ENCODE assay signal across 23 cellular contexts in genomic region chr13:75186384-75186783, GRCh38.
DNase-seq lines count a peak whose midpoint lies in the region; ATAC-seq, FAIRE-seq and TF ChIP-seq lines count a peak whose summit lies in the region.
"Had no signal": no experiment of that assay in that cellular context is flagged by ENCODE, and none has a peak within 500 bp of the region (broad histone marks: within the 10 kb centered on the region; RNA-seq: fewer than 3 reads in every experiment).

No MANE protein-coding gene starts in this region.

- H4K20me1 ChIP-seq in HepG2 (ENCODE audit: insufficient read depth, low read length) (no peaks in the 10 kb centered on the region), endothelial cell of umbilical vein (replicated peaks; ENCODE audit: control insufficient read depth, extremely low read depth, insufficient read depth, low read length) (no peaks in the 10 kb centered on the region)

- in situ Hi-C loops in HepG2 (cut with HindIII; ENCODE audit: extremely low pct_ligation_motif_present, low pct_unique_long_range_greater_than_20kb), result no loop called here

- no peak for TF ChIP-seq RAD21 in HepG2 (CRISPR knock-in tag; IDR thresholded peaks at IDR 0.05)

- peaks cover 21% of the 10 kb centered on the region for H3K9me3 Mint-ChIP-seq in activated T-cell treated with anti-CD3 and anti-CD28 coated beads, Interleukin-2, amount 50 U/mL, for 4 hours

- TF ChIP-seq EP300 in HepG2 (IDR thresholded peaks at IDR 0.05; ENCODE audit: low read depth in 2 of 2, low read length in 2 of 2) (no peak), HepG2 (CRISPR knock-in tag; IDR thresholded peaks at IDR 0.05; ENCODE audit: borderline replicate concordance) (no peak), gastroesophageal sphincter (IDR thresholded peaks at IDR 0.05) (no peak)

- no peak overlapping the region for H3K18ac ChIP-seq in mesenchymal stem cell (ENCODE audit: low read depth in 1 of 2, low read length in 2 of 2)

- DNase-seq in right lobe of liver, result no peak
- DNase-seq in HepG2 (ENCODE audit: low spot score), result no peak
- peak; percentile 71 for DNase-seq in endothelial cell of umbilical vein (ENCODE audit: low read depth, low spot score)
- DNase-seq in mesenchymal stem cell, result peak; percentile 12
- DNase-seq in activated T-cell treated with anti-CD3 and anti-CD28 coated beads, Interleukin-2, amount 50 U/mL, for 4 hours, result no peak
- DNase-seq: DMS53, GDM1, Kasumi-1, MM.1S, NCI-H1092, NCI-H146, NCI-H2029 treated with DMSO at 0.1 percent for 48 hours, NCI-H2171 treated with DMSO at 0.1 percent for 48 hours, NCI-H524 treated with DMSO at 0.1 percent for 48 hours, NCI-H82, Peyer's patch had no signal

- POLR2A ChIA-PET in HepG2 (lab: Yijun Ruan, JAX) (no interaction called here), endothelial cell of umbilical vein (lab: Charles Lee) (no interaction called here)

- H3K36me3 ChIP-seq in right lobe of liver (no peaks in the 10 kb centered on the region), HepG2 (replicated peaks in 1 of 2; ENCODE audit: control insufficient read depth in 1 of 2, insufficient read depth in 2 of 2, low read length in 2 of 2) (no peaks in the 10 kb centered on the region), endothelial cell of umbilical vein (ENCODE audit: control insufficient read depth in 2 of 2, extremely low read depth in 1 of 2, insufficient read depth in 2 of 2, low read length in 2 of 2) (no peaks in the 10 kb centered on the region), mesenchymal stem cell (ENCODE audit: control insufficient read depth in 1 of 2, insufficient read depth in 2 of 2, low read depth in 1 of 2, low read length in 2 of 2) (no peaks in the 10 kb centered on the region), gastroesophageal sphincter (no peaks in the 10 kb centered on the region)
- H3K36me3 ChIP-seq: Peyer's patch, SJSA1 had no signal

- peaks cover 17% of the 10 kb centered on the region for H3K27me3 Mint-ChIP-seq in activated T-cell treated with anti-CD3 and anti-CD28 coated beads, Interleukin-2, amount 50 U/mL, for 4 hours (ENCODE audit: low read depth)

- H3K27me3 ChIP-seq in right lobe of liver (no peaks in the 10 kb centered on the region), HepG2 (ENCODE audit: control insufficient read depth in 1 of 2, insufficient read depth in 2 of 2, low read length in 2 of 2) (no peaks in the 10 kb centered on the region), endothelial cell of umbilical vein (ENCODE audit: control insufficient read depth in 2 of 2, insufficient read depth in 2 of 2, low read length in 2 of 2) (no peaks in the 10 kb centered on the region), mesenchymal stem cell (ENCODE audit: control insufficient read depth in 1 of 2, insufficient read depth in 1 of 2, low read length in 2 of 2) (no peaks in the 10 kb centered on the region), gastroesophageal sphincter (no peaks in the 10 kb centered on the region)
- H3K27me3 ChIP-seq: Peyer's patch, SJSA1 had no signal

- WGBS in right lobe of liver (ENCODE audit: insufficient coverage, low coverage, low lambda C conversion rate, missing lambda C conversion rate), result 28% methylated on average over 2 of the region's 2 CpGs
- WGBS in HepG2 (ENCODE audit: low lambda C conversion rate), result 0% methylated on average over 2 of the region's 2 CpGs
- WGBS in mesenchymal stem cell, result 47% methylated on average over 2 of the region's 2 CpGs
- WGBS in gastroesophageal sphincter (ENCODE audit: low coverage in 1 of 2), 2 donors, result 0 to 9% methylated on average over 2 of the region's 2 CpGs

- no peak overlapping the region for H3K4me3 ChIP-seq in right lobe of liver
- H3K4me3 ChIP-seq in HepG2 (replicated peaks in 1 of 3; ENCODE audit: insufficient read depth in 1 of 3, low read depth in 2 of 3, low read length in 3 of 3), result no peak overlapping the region
- no peak overlapping the region for H3K4me3 ChIP-seq in endothelial cell of umbilical vein (replicated peaks in 1 of 3; ENCODE audit: insufficient read depth in 1 of 3, low read depth in 1 of 3, low read length in 3 of 3)
- H3K4me3 ChIP-seq in mesenchymal stem cell (ENCODE audit: insufficient read depth in 1 of 2, low read depth in 1 of 2, low read length in 2 of 2), result no peak overlapping the region
- no peak overlapping the region for H3K4me3 ChIP-seq in gastroesophageal sphincter
- H3K4me3 ChIP-seq: Peyer's patch, SJSA1 had no signal

- no peak overlapping the region for H2AK5ac ChIP-seq in mesenchymal stem cell (ENCODE audit: low read length, severe bottlenecking)

- H3K27ac ChIP-seq in right lobe of liver (no peak overlapping the region), HepG2 (ENCODE audit: extremely low read length, insufficient read depth, low read length) (no peak overlapping the region), endothelial cell of umbilical vein (ENCODE audit: insufficient read depth, low read depth, low read length) (no peak overlapping the region), mesenchymal stem cell (ENCODE audit: low read length, poor library complexity, severe bottlenecking) (no peak overlapping the region), gastroesophageal sphincter (no peak overlapping the region)
- H3K27ac ChIP-seq: Peyer's patch, SJSA1 had no signal

- no peaks in the 10 kb centered on the region for H3K9me1 ChIP-seq in endothelial cell of umbilical vein (replicated peaks; ENCODE audit: control insufficient read depth, extremely low read depth, insufficient read depth, low read length)

- H3K14ac ChIP-seq in mesenchymal stem cell (ENCODE audit: low read length in 2 of 2), result no peak overlapping the region

- H4K91ac ChIP-seq in mesenchymal stem cell (ENCODE audit: low read length), result no peak overlapping the region

- no peak overlapping the region for H2BK12ac ChIP-seq in mesenchymal stem cell (ENCODE audit: low read length in 2 of 2)

- H3K9ac ChIP-seq in HepG2 (ENCODE audit: insufficient read depth, low read depth, low read length), result no peak overlapping the region
- H3K9ac ChIP-seq in endothelial cell of umbilical vein (replicated peaks; ENCODE audit: extremely low read depth, insufficient read depth, low read length), result no peak overlapping the region
- H3K9ac ChIP-seq in mesenchymal stem cell (ENCODE audit: low read length), result no peak overlapping the region

- no peak overlapping the region for H2AFZ ChIP-seq in HepG2 (ENCODE audit: low read length)
- H2AFZ ChIP-seq in endothelial cell of umbilical vein (ENCODE audit: low read depth, low read length), result peak overlapping the region; percentile 14
- no peak overlapping the region for H2AFZ ChIP-seq in mesenchymal stem cell (ENCODE audit: low read depth, low read length)

- TF ChIP-seq CTCF in right lobe of liver (IDR thresholded peaks at IDR 0.05) (no peak), HepG2 (CRISPR knock-in tag; IDR thresholded peaks at IDR 0.05) (no peak), endothelial cell of umbilical vein (IDR thresholded peaks at IDR 0.05; ENCODE audit: extremely low read depth in 1 of 2, insufficient read depth in 1 of 2, low read depth in 1 of 2, low read length in 2 of 2) (no peak), gastroesophageal sphincter (IDR thresholded peaks at IDR 0.05) (no peak)

- H3K4me3 Mint-ChIP-seq in activated T-cell treated with anti-CD3 and anti-CD28 coated beads, Interleukin-2, amount 50 U/mL, for 4 hours, result no peak overlapping the region
- H3K4me3 Mint-ChIP-seq: B cell, CD14-positive monocyte had no signal

- intact Hi-C loops in right lobe of liver (cut with DNase I), result no loop called here
- intact Hi-C loops in HepG2 (cut with micrococcal nuclease; ENCODE audit: unreplicated experiment), result no loop called here
- intact Hi-C loops in endothelial cell of umbilical vein (cut with micrococcal nuclease), result loop anchor here (10.0 kb wide), 1 partner anchor 362 kb away; no protein-coding TSS in a partner anchor

- peaks cover 2% of the 10 kb centered on the region for H3K36me3 Mint-ChIP-seq in activated T-cell treated with anti-CD3 and anti-CD28 coated beads, Interleukin-2, amount 50 U/mL, for 4 hours (ENCODE audit: insufficient read depth)
- H3K36me3 Mint-ChIP-seq: CD14-positive monocyte had no signal

- TF ChIP-seq POLR2A in right lobe of liver (IDR thresholded peaks at IDR 0.05) (no peak), HepG2 (IDR thresholded peaks at IDR 0.05; ENCODE audit: insufficient read depth in 1 of 2, low read depth in 2 of 2, low read length in 2 of 2) (no peak), endothelial cell of umbilical vein (IDR thresholded peaks at IDR 0.05; ENCODE audit: low read depth, low read length) (no peak), gastroesophageal sphincter (IDR thresholded peaks at IDR 0.05) (no peak)

- H2BK5ac ChIP-seq in mesenchymal stem cell (ENCODE audit: low read depth, low read length, poor library complexity, severe bottlenecking), result no peak overlapping the region

- no peaks in the 10 kb centered on the region for H3K9me3 ChIP-seq in right lobe of liver
- no peaks in the 10 kb centered on the region for H3K9me3 ChIP-seq in HepG2 (ENCODE audit: low read length)
- H3K9me3 ChIP-seq in endothelial cell of umbilical vein (replicated peaks; ENCODE audit: control insufficient read depth, insufficient read depth, low read length), result no peaks in the 10 kb centered on the region
- peaks cover 8% of the 10 kb centered on the region for H3K9me3 ChIP-seq in mesenchymal stem cell (ENCODE audit: control insufficient read depth, low read length)
- H3K9me3 ChIP-seq in gastroesophageal sphincter, result peaks cover 0 to 7% (median 0%) of the 10 kb centered on the region in 3 donors
- H3K9me3 ChIP-seq: Peyer's patch had no signal

- H3K4ac ChIP-seq in mesenchymal stem cell (ENCODE audit: low read depth in 1 of 2, low read length in 2 of 2), result no peak overlapping the region

- H3K23ac ChIP-seq in mesenchymal stem cell (ENCODE audit: low read length in 2 of 2), result no peak overlapping the region

- no peak overlapping the region for H4K8ac ChIP-seq in mesenchymal stem cell (ENCODE audit: low read length)

- dilution Hi-C loops in endothelial cell of umbilical vein (cut with MboI; ENCODE audit: extremely low pct_ligation_motif_present, low sequenced_read_pairs), result no loop called here

- H2BK15ac ChIP-seq in mesenchymal stem cell (ENCODE audit: low read depth, poor library complexity, severe bottlenecking), result no peak overlapping the region

- no peak overlapping the region for H3K4me2 ChIP-seq in HepG2 (ENCODE audit: low read depth, low read length)
- no peak overlapping the region for H3K4me2 ChIP-seq in endothelial cell of umbilical vein (ENCODE audit: insufficient read depth, low read length)
- H3K4me2 ChIP-seq in mesenchymal stem cell (ENCODE audit: low read length, poor library complexity, severe bottlenecking), result no peak overlapping the region

- H3K79me2 ChIP-seq in HepG2 (ENCODE audit: insufficient read depth, low read length) (no peaks in the 10 kb centered on the region), endothelial cell of umbilical vein (ENCODE audit: control insufficient read depth, insufficient read depth, low read length) (no peaks in the 10 kb centered on the region)

- H3K4me1 ChIP-seq in right lobe of liver (no peaks in the 10 kb centered on the region), HepG2 (ENCODE audit: insufficient read depth, low read length) (no peaks in the 10 kb centered on the region), endothelial cell of umbilical vein (ENCODE audit: control insufficient read depth, extremely low read depth, insufficient read depth, low read length) (peaks cover 22% of the 10 kb centered on the region), mesenchymal stem cell (ENCODE audit: control insufficient read depth, insufficient read depth, low read depth, low read length) (no peaks in the 10 kb centered on the region), gastroesophageal sphincter (peaks cover 0 to 7% (median 0%) of the 10 kb centered on the region in 3 donors)
- H3K4me1 ChIP-seq: Peyer's patch had no signal

- H2BK120ac ChIP-seq in mesenchymal stem cell (ENCODE audit: low read depth, low read length), result no peak overlapping the region

- peak in 3 of 4 donors; percentile 45 to 57 (median 47) for ATAC-seq in right lobe of liver
- ATAC-seq in HepG2, result no peak
- ATAC-seq in gastroesophageal sphincter, result no peak
- no peak for ATAC-seq in GM18907 (IDR thresholded peaks at IDR 0.05; ENCODE audit: unreplicated experiment)
- no peak for ATAC-seq in activated T-cell treated with anti-CD3 and anti-CD28 coated beads, Interleukin-2, amount 50 U/mL, for 4 hours

- FAIRE-seq in HepG2 (lab: Jason Lieb, UNC), result no peak
- FAIRE-seq in endothelial cell of umbilical vein (lab: Jason Lieb, UNC), result peak; percentile 43
- FAIRE-seq: A204.1, H54 had no signal

- BruUV-seq in HepG2 (replicated peaks; lab: Mats Ljungman, UMichigan) (no TSS peak), endothelial cell of umbilical vein (replicated peaks; lab: Mats Ljungman, UMichigan) (no TSS peak)

- H3K79me1 ChIP-seq in mesenchymal stem cell (replicated peaks; ENCODE audit: low read length, poor library complexity, severe bottlenecking), result no peaks in the 10 kb centered on the region

- H3K4me1 Mint-ChIP-seq in activated T-cell treated with anti-CD3 and anti-CD28 coated beads, Interleukin-2, amount 50 U/mL, for 4 hours (ENCODE audit: low read depth), result no peaks in the 10 kb centered on the region
- H3K4me1 Mint-ChIP-seq: B cell, CD14-positive monocyte had no signal

- CTCF ChIA-PET in HepG2 (lab: Yijun Ruan, JAX; ENCODE audit: low intra/inter-chr PET ratio, low total read pairs), result no interaction called here
- CTCF ChIA-PET in endothelial cell of umbilical vein (lab: Charles Lee), result interaction anchor here (0.8 kb wide), 1 partner anchor 16 kb away, joined by 3 read pairs; no protein-coding TSS in a partner anchor

Comparison
In these comparisons a context has a peak if more than half of its experiments do, and no peak if none do; other contexts are left out.
1. ATAC-seq: peak in right lobe of liver (3 of 4); none in HepG2 (single experiment), gastroesophageal sphincter (single experiment), GM18907 (single experiment) and activated T-cell treated with anti-CD3 and anti-CD28 coated beads, Interleukin-2, amount 50 U/mL, for 4 hours (0 of 2).
2. DNase-seq: peak in endothelial cell of umbilical vein (single experiment) and mesenchymal stem cell (single experiment); none in right lobe of liver (0 of 3), HepG2 (single experiment) and activated T-cell treated with anti-CD3 and anti-CD28 coated beads, Interleukin-2, amount 50 U/mL, for 4 hours (single experiment).